Comparison of ENCODE assay signal across 17 cellular contexts in the genomic region with DNA sequence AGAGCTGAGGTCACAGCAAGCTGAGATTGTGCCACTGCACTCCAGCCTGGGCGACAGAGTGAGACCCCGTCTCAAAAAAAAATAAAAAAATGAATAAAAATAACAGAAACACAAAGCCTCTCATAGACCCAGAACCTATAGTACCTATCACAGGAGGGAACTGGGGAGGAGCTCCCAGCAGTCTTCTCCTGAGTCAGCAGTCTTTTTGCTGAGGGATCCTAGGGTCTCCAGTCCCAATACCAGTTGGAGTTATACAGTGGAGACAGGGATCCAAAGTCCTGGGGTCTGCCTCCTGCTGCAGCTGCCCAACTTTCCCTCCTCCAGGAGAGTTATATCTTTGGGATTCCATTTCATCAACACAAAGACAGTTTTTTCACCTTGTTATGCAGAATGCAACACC. TPM values are rescaled to one million over a fixed set of nuclear protein-coding genes. Genes with fewer than 3 reads are reported as not detected.
DNase-seq lines count a peak whose midpoint lies in the region; ATAC-seq, FAIRE-seq and TF ChIP-seq lines count a peak whose summit lies in the region.
"Had no signal": no experiment of that assay in that cellular context is flagged by ENCODE, and none has a peak within 500 bp of the region (broad histone marks: within the 10 kb centered on the region; RNA-seq: fewer than 3 reads in every experiment).

No MANE protein-coding gene starts in this region.

- H3K27ac ChIP-seq in HepG2 (ENCODE audit: extremely low read length, insufficient read depth, low read length) (peak overlapping the region; percentile 87), right lobe of liver (no peak overlapping the region), KMS-11 (peak overlapping the region; percentile 26; the same call in 1 of the 2 replicates), endodermal cell (ENCODE audit: low read depth, low read length) (no peak overlapping the region), testis (peak overlapping the region; percentile 19 to 26), adrenal gland (no peak overlapping the region), sigmoid colon (no peak overlapping the region)
- H3K27ac ChIP-seq: SJCRH30 had no signal

- CTCF ChIA-PET in HepG2 (lab: Yijun Ruan, JAX; ENCODE audit: low intra/inter-chr PET ratio, low total read pairs), result no interaction called here

- H3K4me3 ChIP-seq in HepG2 (replicated peaks in 1 of 3; ENCODE audit: insufficient read depth in 1 of 3, low read depth in 2 of 3, low read length in 3 of 3), result no peak overlapping the region
- H3K4me3 ChIP-seq in right lobe of liver, result no peak overlapping the region
- no peak overlapping the region for H3K4me3 ChIP-seq in KMS-11 (IDR thresholded peaks at IDR 0.05; ENCODE audit: insufficient read depth, low read depth, low read length)
- no peak overlapping the region for H3K4me3 ChIP-seq in endodermal cell (ENCODE audit: low read length)
- no peak overlapping the region for H3K4me3 ChIP-seq in testis
- no peak overlapping the region for H3K4me3 ChIP-seq in adrenal gland
- no peak overlapping the region for H3K4me3 ChIP-seq in sigmoid colon
- H3K4me3 ChIP-seq: SJCRH30 had no signal

- H3K79me2 ChIP-seq in HepG2 (ENCODE audit: insufficient read depth, low read length) (peaks cover 27% of the 10 kb centered on the region), KMS-11 (ENCODE audit: insufficient read depth, low read depth) (peaks cover 56% of the 10 kb centered on the region)

- no peaks in the 10 kb centered on the region; a peak in 1 of 5 replicates for H3K27me3 ChIP-seq in HepG2 (ENCODE audit: control insufficient read depth in 1 of 2, insufficient read depth in 2 of 2, low read length in 2 of 2)
- no peaks in the 10 kb centered on the region for H3K27me3 ChIP-seq in right lobe of liver
- no peaks in the 10 kb centered on the region for H3K27me3 ChIP-seq in KMS-11 (ENCODE audit: insufficient read depth, low read depth)
- H3K27me3 ChIP-seq in endodermal cell (ENCODE audit: control insufficient read depth, insufficient read depth, low read length, poor library complexity, severe bottlenecking), result no peaks in the 10 kb centered on the region
- no peaks in the 10 kb centered on the region for H3K27me3 ChIP-seq in testis
- H3K27me3 ChIP-seq in adrenal gland, result no peaks in the 10 kb centered on the region
- no peaks in the 10 kb centered on the region for H3K27me3 ChIP-seq in sigmoid colon
- H3K27me3 ChIP-seq: SJCRH30 had no signal

- intact Hi-C loops in HepG2 (cut with micrococcal nuclease; ENCODE audit: unreplicated experiment), result no loop called here
- intact Hi-C loops in right lobe of liver (cut with DNase I), result no loop called here
- intact Hi-C loops in testis (cut with DNase I; ENCODE audit: low total_unique reads), result no loop called here
- intact Hi-C loops in adrenal gland (cut with DNase I), result no loop called here
- intact Hi-C loops in sigmoid colon (cut with DNase I), result no loop called here

- no TSS peak for BruUV-seq in HepG2 (replicated peaks; lab: Mats Ljungman, UMichigan)

- in situ Hi-C loops in HepG2 (cut with HindIII; ENCODE audit: extremely low pct_ligation_motif_present, low pct_unique_long_range_greater_than_20kb), result loop anchor here (10.0 kb wide), 1 partner anchor 62 kb away; no protein-coding TSS in a partner anchor

- H3K9me3 Mint-ChIP-seq in endodermal cell, result peaks cover 13% of the 10 kb centered on the region

- H3K36me3 Mint-ChIP-seq in endodermal cell (ENCODE audit: low read depth), result peaks cover 37% of the 10 kb centered on the region

- no peak overlapping the region for H2AFZ ChIP-seq in HepG2 (ENCODE audit: low read length)
- no peak overlapping the region for H2AFZ ChIP-seq in KMS-11 (ENCODE audit: low read depth)

- no peak for TF ChIP-seq RAD21 in HepG2 (CRISPR knock-in tag; IDR thresholded peaks at IDR 0.05)

- H3K36me3 ChIP-seq in HepG2 (replicated peaks in 1 of 2; ENCODE audit: control insufficient read depth in 1 of 2, insufficient read depth in 2 of 2, low read length in 2 of 2) (peaks cover 3 to 23% of the 10 kb centered on the region in 2 experiments; a peak in 4 of 5 replicates), right lobe of liver (peaks cover 0 to 7% (median 3%) of the 10 kb centered on the region in 4 donors), KMS-11 (ENCODE audit: insufficient read depth) (peaks cover 10% of the 10 kb centered on the region; the same call in 1 of the 2 replicates), endodermal cell (ENCODE audit: control insufficient read depth, insufficient read depth, low read length) (peaks cover 33% of the 10 kb centered on the region), testis (ENCODE audit: low read depth, missing control alignments) (no peaks in the 10 kb centered on the region), adrenal gland (replicated peaks in 1 of 2) (peaks cover 0 to 24% of the 10 kb centered on the region in 2 donors), sigmoid colon (peaks cover 4 to 11% (median 8%) of the 10 kb centered on the region in 4 donors)

- H3K9ac ChIP-seq in HepG2 (ENCODE audit: insufficient read depth, low read depth, low read length) (no peak overlapping the region), KMS-11 (no peak overlapping the region), endodermal cell (ENCODE audit: extremely low read depth, low read length, poor library complexity, severe bottlenecking) (no peak overlapping the region)

- TF ChIP-seq POLR2A in HepG2 (IDR thresholded peaks at IDR 0.05; ENCODE audit: insufficient read depth in 1 of 2, low read depth in 2 of 2, low read length in 2 of 2) (no peak), right lobe of liver (IDR thresholded peaks at IDR 0.05) (no peak), testis (IDR thresholded peaks at IDR 0.05) (no peak), adrenal gland (IDR thresholded peaks at IDR 0.05) (no peak), sigmoid colon (IDR thresholded peaks at IDR 0.05) (no peak)

- no peak overlapping the region for H3K4me2 ChIP-seq in HepG2 (ENCODE audit: low read depth, low read length)
- H3K4me2 ChIP-seq in KMS-11, result peak overlapping the region; percentile 18; the same call in 1 of the 2 replicates

- H3K4me1 ChIP-seq in HepG2 (ENCODE audit: insufficient read depth, low read length), result peaks cover 50% of the 10 kb centered on the region
- peaks cover 2 to 23% (median 10%) of the 10 kb centered on the region in 4 donors for H3K4me1 ChIP-seq in right lobe of liver
- H3K4me1 ChIP-seq in KMS-11 (ENCODE audit: low read depth, poor library complexity, severe bottlenecking), result peaks cover 44% of the 10 kb centered on the region
- H3K4me1 ChIP-seq in endodermal cell (ENCODE audit: control insufficient read depth, insufficient read depth, low read length), result no peaks in the 10 kb centered on the region
- H3K4me1 ChIP-seq in testis, result peaks cover 29% of the 10 kb centered on the region
- peaks cover 11 to 25% of the 10 kb centered on the region in 2 donors for H3K4me1 ChIP-seq in adrenal gland (replicated peaks in 1 of 2)
- H3K4me1 ChIP-seq in sigmoid colon, result peaks cover 0 to 25% (median 20%) of the 10 kb centered on the region in 4 donors
- H3K4me1 ChIP-seq: SJCRH30 had no signal

- ATAC-seq in HepG2 (no peak), right lobe of liver (no peak)
- ATAC-seq: HCT116 had no signal

- 94% methylated on average over 2 of the region's 2 CpGs for WGBS in HepG2 (ENCODE audit: low lambda C conversion rate)
- WGBS in right lobe of liver (ENCODE audit: insufficient coverage, low coverage, low lambda C conversion rate, missing lambda C conversion rate), result 94% methylated on average over 2 of the region's 2 CpGs
- 100% methylated on average over 2 of the region's 2 CpGs for WGBS in endodermal cell (ENCODE audit: insufficient coverage in 1 of 2, insufficient read length in 1 of 2), 2 experiments
- 84 to 88% methylated on average over 2 of the region's 2 CpGs for WGBS in testis, 2 donors
- 85 to 95% (median 89%) methylated on average over 2 of the region's 2 CpGs for WGBS in adrenal gland, 4 donors
- WGBS in sigmoid colon, 2 donors, result 98 to 99% methylated on average over 2 of the region's 2 CpGs

- TF ChIP-seq CTCF in HepG2 (CRISPR knock-in tag; IDR thresholded peaks at IDR 0.05) (no peak), right lobe of liver (IDR thresholded peaks at IDR 0.05) (no peak), KMS-11 (conservative IDR thresholded peaks at IDR 0.05; ENCODE audit: low read depth, low read length) (no peak), endodermal cell (conservative IDR thresholded peaks at IDR 0.05) (no peak), testis (IDR thresholded peaks at IDR 0.05) (no peak), adrenal gland (IDR thresholded peaks at IDR 0.05) (no peak), sigmoid colon (IDR thresholded peaks at IDR 0.05) (no peak)

- no peak for TF ChIP-seq EP300 in HepG2 (IDR thresholded peaks at IDR 0.05; ENCODE audit: low read depth in 2 of 2, low read length in 2 of 2)
- TF ChIP-seq EP300 in HepG2 (CRISPR knock-in tag; IDR thresholded peaks at IDR 0.05; ENCODE audit: borderline replicate concordance), result no peak
- TF ChIP-seq EP300 in sigmoid colon (IDR thresholded peaks at IDR 0.05), result no peak

- FAIRE-seq in HepG2 (lab: Jason Lieb, UNC), result no peak
- FAIRE-seq: GM18507 had no signal

- H3K9me3 ChIP-seq in HepG2 (ENCODE audit: low read length) (no peaks in the 10 kb centered on the region), right lobe of liver (no peaks in the 10 kb centered on the region), endodermal cell (ENCODE audit: control insufficient read depth, low read length) (peaks cover 9% of the 10 kb centered on the region), testis (no peaks in the 10 kb centered on the region), adrenal gland (replicated peaks in 1 of 3) (no peaks in the 10 kb centered on the region), sigmoid colon (no peaks in the 10 kb centered on the region)
- H3K9me3 ChIP-seq: SJCRH30 had no signal

- no peaks in the 10 kb centered on the region for H3K27me3 Mint-ChIP-seq in endodermal cell (ENCODE audit: insufficient read depth)

- DNase-seq in HepG2 (ENCODE audit: low spot score), result no peak
- no peak for DNase-seq in right lobe of liver
- DNase-seq in endodermal cell, result no peak
- DNase-seq in testis, result no peak
- no peak for DNase-seq in adrenal gland
- DNase-seq in sigmoid colon, result no peak
- DNase-seq: DMS153, NCI-H1436, NCI-H2081, NCI-H524 treated with DMSO at 0.1 percent for 48 hours, SJCRH30 had no signal

- POLR2A ChIA-PET in HepG2 (lab: Yijun Ruan, JAX), result interaction anchor here (2.8 to 5.2 kb wide), 3 partner anchors 12 to 74 kb away, joined by 7 to 71 read pairs (median 8); partner anchors contain the start of genes ASB16 and ATXN7L3

- no peak overlapping the region for H3K4me3 Mint-ChIP-seq in endodermal cell

- peak overlapping the region; percentile 68 for H3K27ac Mint-ChIP-seq in endodermal cell

- H3K4me1 Mint-ChIP-seq in endodermal cell, result peaks cover 4% of the 10 kb centered on the region

- peaks cover 5% of the 10 kb centered on the region; the same call in 1 of the 2 replicates for H4K20me1 ChIP-seq in HepG2 (ENCODE audit: insufficient read depth, low read length)
- H4K20me1 ChIP-seq in KMS-11 (ENCODE audit: insufficient read depth), result no peaks in the 10 kb centered on the region

RNA-seq across cellular contexts. Expression of gene TMUB2, which starts 3.7 kb away (rescaled TPM):
- total RNA-seq in HepG2 (2016; rRNA removed; fragmentation: Illumina TruSeq; extraction: Trizol), result 18.7 and 26.9 TPM in 2 replicates
- 9.7 and 10.5 TPM in 2 replicates for total RNA-seq in HepG2 (2016; cell fraction: cytosol; rRNA removed; fragmentation: Illumina TruSeq; extraction: Trizol; ENCODE audit: low read depth)
- total RNA-seq in HepG2 (2016; cell fraction: insoluble cytoplasmic fraction; rRNA removed; fragmentation: Illumina TruSeq; extraction: Trizol), result 17.2 and 28.2 TPM in 2 replicates
- 18.3 and 23.2 TPM in 2 replicates for total RNA-seq in HepG2 (2016; cell fraction: membrane; rRNA removed; fragmentation: Illumina TruSeq; extraction: Trizol)
- 23.0 and 27.8 TPM in 2 replicates for total RNA-seq in HepG2 (2016; cell fraction: nucleus; rRNA removed; fragmentation: Illumina TruSeq; extraction: Trizol)
- 50.8 and 55.5 TPM in 2 replicates for polyA plus RNA-seq in HepG2 (2011; rRNA removed)
- polyA plus RNA-seq in HepG2 (2011; cell fraction: cytosol; rRNA removed), result 41.4 and 47.9 TPM in 2 replicates
- 102 and 118 TPM in 2 replicates for polyA plus RNA-seq in HepG2 (2011; cell fraction: nucleus; rRNA removed)
- polyA plus RNA-seq in HepG2 (2012), result 22.8 and 25.7 TPM in 2 replicates
- 8.4 and 10.1 TPM in 2 replicates for polyA plus RNA-seq in HepG2 (2016; cell fraction: cytosol; fragmentation: Illumina TruSeq; extraction: Trizol; ENCODE audit: low read depth)
- polyA plus RNA-seq in HepG2 (2016; cell fraction: insoluble cytoplasmic fraction; fragmentation: Illumina TruSeq; extraction: Trizol; ENCODE audit: low read depth), result 19.7 and 21.2 TPM in 2 replicates
- 18.3 and 18.4 TPM in 2 replicates for polyA plus RNA-seq in HepG2 (2016; cell fraction: membrane; fragmentation: Illumina TruSeq; extraction: Trizol; ENCODE audit: low read depth)
- 62.7 and 64.3 TPM in 2 replicates for polyA plus RNA-seq in HepG2 (2016; cell fraction: nucleus; fragmentation: Illumina TruSeq; extraction: Trizol; ENCODE audit: insufficient read depth, low read depth)
- polyA minus RNA-seq in HepG2 (2011; rRNA and poly(A)+ RNA removed; ENCODE audit: low replicate concordance), result 28.1 and 44.6 TPM in 2 replicates
- 13.8 and 15.3 TPM in 2 replicates for polyA minus RNA-seq in HepG2 (2011; cell fraction: cytosol; rRNA and poly(A)+ RNA removed)
- 21.1 and 21.4 TPM in 2 replicates for polyA minus RNA-seq in HepG2 (2011; cell fraction: nucleus; rRNA and poly(A)+ RNA removed)
- 10 to 100 TPM; 13.8 to 18.0 (median 15.7) TPM for total RNA-seq in right lobe of liver
- total RNA-seq in endodermal cell, result 10 to 100 TPM; 28.8 to 33.1 TPM
- polyA plus RNA-seq in endodermal cell (2013, experiment 1 of 2), result 43.4 TPM
- 38.5 TPM for polyA plus RNA-seq in endodermal cell (2013, experiment 2 of 2)
- 10 to 100 TPM; 60.0 to 63.1 TPM for total RNA-seq in testis
- polyA plus RNA-seq in testis (ENCODE audit: insufficient read depth, low read depth, low replicate concordance), result 76.7 TPM
- 10 to 100 TPM; 21.8 to 48.6 (median 40.3) TPM for total RNA-seq in adrenal gland
- polyA plus RNA-seq in adrenal gland, result 10 to 100 TPM; 22.8 to 89.3 (median 79.1) TPM
- 10 to 100 TPM; 26.9 to 40.3 (median 29.2) TPM for total RNA-seq in sigmoid colon
- 10 to 100 TPM; 19.0 to 41.3 (median 22.2) TPM for polyA plus RNA-seq in sigmoid colon

RNA-seq across cellular contexts. Expression of gene ASB16, which starts 12.5 kb away (rescaled TPM):
- total RNA-seq in HepG2 (2016; rRNA removed; fragmentation: Illumina TruSeq; extraction: Trizol) (0.07 TPM in 1 of 2 replicates, not detected in the other), right lobe of liver (1 to 10 TPM in 1 of 6 experiments, not detected in 5; 1.5 TPM), endodermal cell (under 1 TPM in 1 of 2 donors, not detected in 1; 0.53 TPM), testis (1 to 10 TPM; 2.5 to 5.7 TPM), adrenal gland (under 1 TPM in 6 of 8 donors, not detected in 2; 0.22 to 0.83 (median 0.45) TPM), sigmoid colon (1 to 10 TPM in 3 of 4 donors, under 1 TPM in 1; 0.82 to 4.2 (median 1.6) TPM)
- total RNA-seq in HepG2 (2016; cell fraction: cytosol; rRNA removed; fragmentation: Illumina TruSeq; extraction: Trizol; ENCODE audit: low read depth), result not detected in 2 replicates
- not detected in 2 replicates for total RNA-seq in HepG2 (2016; cell fraction: insoluble cytoplasmic fraction; rRNA removed; fragmentation: Illumina TruSeq; extraction: Trizol)
- total RNA-seq in HepG2 (2016; cell fraction: membrane; rRNA removed; fragmentation: Illumina TruSeq; extraction: Trizol), result not detected in 2 replicates
- total RNA-seq in HepG2 (2016; cell fraction: nucleus; rRNA removed; fragmentation: Illumina TruSeq; extraction: Trizol), result not detected in 2 replicates
- polyA plus RNA-seq in HepG2 (2011; rRNA removed) (0.05 TPM in 1 of 2 replicates, not detected in the other), testis (ENCODE audit: insufficient read depth, low read depth, low replicate concordance) (0.86 TPM), adrenal gland (under 1 TPM; 0.13 to 0.48 (median 0.16) TPM), sigmoid colon (under 1 TPM in 1 of 3 donors, not detected in 2; 0.19 TPM)
- polyA plus RNA-seq in HepG2 (2011; cell fraction: cytosol; rRNA removed), result 0.04 and 0.10 TPM in 2 replicates
- 0.45 and 0.47 TPM in 2 replicates for polyA plus RNA-seq in HepG2 (2011; cell fraction: nucleus; rRNA removed)
- 0.47 and 0.64 TPM in 2 replicates for polyA plus RNA-seq in HepG2 (2012)
- polyA plus RNA-seq in HepG2 (2016; cell fraction: cytosol; fragmentation: Illumina TruSeq; extraction: Trizol; ENCODE audit: low read depth), result not detected in 2 replicates
- polyA plus RNA-seq in HepG2 (2016; cell fraction: insoluble cytoplasmic fraction; fragmentation: Illumina TruSeq; extraction: Trizol; ENCODE audit: low read depth), result not detected in 2 replicates
- polyA plus RNA-seq in HepG2 (2016; cell fraction: membrane; fragmentation: Illumina TruSeq; extraction: Trizol; ENCODE audit: low read depth), result not detected in 2 replicates
- not detected in 2 replicates for polyA plus RNA-seq in HepG2 (2016; cell fraction: nucleus; fragmentation: Illumina TruSeq; extraction: Trizol; ENCODE audit: insufficient read depth, low read depth)
- polyA minus RNA-seq in HepG2 (2011; rRNA and poly(A)+ RNA removed; ENCODE audit: low replicate concordance), result 0.09 and 0.40 TPM in 2 replicates
- polyA minus RNA-seq in HepG2 (2011; cell fraction: cytosol; rRNA and poly(A)+ RNA removed), result not detected in 2 replicates
- polyA minus RNA-seq in HepG2 (2011; cell fraction: nucleus; rRNA and poly(A)+ RNA removed), result not detected in 2 replicates
- not detected for polyA plus RNA-seq in endodermal cell (2013, experiment 1 of 2)
- polyA plus RNA-seq in endodermal cell (2013, experiment 2 of 2), result 0.33 TPM
- total RNA-seq: LHCN-M2, RPMI7951, SJCRH30 had no signal
- polyA plus RNA-seq: BJ had no signal

RNA-seq across cellular contexts. Expression of gene ATXN7L3, which starts 16.7 kb away (rescaled TPM):
- total RNA-seq in HepG2 (2016; rRNA removed; fragmentation: Illumina TruSeq; extraction: Trizol), result 45.7 and 59.1 TPM in 2 replicates
- total RNA-seq in HepG2 (2016; cell fraction: cytosol; rRNA removed; fragmentation: Illumina TruSeq; extraction: Trizol; ENCODE audit: low read depth), result 12.2 and 14.1 TPM in 2 replicates
- total RNA-seq in HepG2 (2016; cell fraction: insoluble cytoplasmic fraction; rRNA removed; fragmentation: Illumina TruSeq; extraction: Trizol), result 42.7 and 60.0 TPM in 2 replicates
- total RNA-seq in HepG2 (2016; cell fraction: membrane; rRNA removed; fragmentation: Illumina TruSeq; extraction: Trizol), result 45.9 and 46.8 TPM in 2 replicates
- 42.7 and 44.6 TPM in 2 replicates for total RNA-seq in HepG2 (2016; cell fraction: nucleus; rRNA removed; fragmentation: Illumina TruSeq; extraction: Trizol)
- 44.5 and 49.3 TPM in 2 replicates for polyA plus RNA-seq in HepG2 (2011; rRNA removed)
- 39.5 and 41.0 TPM in 2 replicates for polyA plus RNA-seq in HepG2 (2011; cell fraction: cytosol; rRNA removed)
- 121 and 131 TPM in 2 replicates for polyA plus RNA-seq in HepG2 (2011; cell fraction: nucleus; rRNA removed)
- polyA plus RNA-seq in HepG2 (2012), result 37.8 and 38.4 TPM in 2 replicates
- polyA plus RNA-seq in HepG2 (2016; cell fraction: cytosol; fragmentation: Illumina TruSeq; extraction: Trizol; ENCODE audit: low read depth), result 7.6 and 9.2 TPM in 2 replicates
- 50.4 and 54.3 TPM in 2 replicates for polyA plus RNA-seq in HepG2 (2016; cell fraction: insoluble cytoplasmic fraction; fragmentation: Illumina TruSeq; extraction: Trizol; ENCODE audit: low read depth)
- polyA plus RNA-seq in HepG2 (2016; cell fraction: membrane; fragmentation: Illumina TruSeq; extraction: Trizol; ENCODE audit: low read depth), result 32.8 and 36.7 TPM in 2 replicates
- 81.5 and 96.7 TPM in 2 replicates for polyA plus RNA-seq in HepG2 (2016; cell fraction: nucleus; fragmentation: Illumina TruSeq; extraction: Trizol; ENCODE audit: insufficient read depth, low read depth)
- 65.3 and 85.1 TPM in 2 replicates for polyA minus RNA-seq in HepG2 (2011; rRNA and poly(A)+ RNA removed; ENCODE audit: low replicate concordance)
- 25.4 and 26.4 TPM in 2 replicates for polyA minus RNA-seq in HepG2 (2011; cell fraction: cytosol; rRNA and poly(A)+ RNA removed)
- 47.9 and 72.6 TPM in 2 replicates for polyA minus RNA-seq in HepG2 (2011; cell fraction: nucleus; rRNA and poly(A)+ RNA removed)
- 10 to 100 TPM; 20.3 to 26.8 (median 22.1) TPM for total RNA-seq in right lobe of liver
- total RNA-seq in endodermal cell, result 100 to 1,000 TPM; 118 to 144 TPM
- polyA plus RNA-seq in endodermal cell (2013, experiment 1 of 2), result 72.4 TPM
- polyA plus RNA-seq in endodermal cell (2013, experiment 2 of 2), result 72.5 TPM
- 100 to 1,000 TPM; 100 to 101 TPM for total RNA-seq in testis
- 76.5 TPM for polyA plus RNA-seq in testis (ENCODE audit: insufficient read depth, low read depth, low replicate concordance)
- 10 to 100 TPM; 21.3 to 61.4 (median 49.7) TPM for total RNA-seq in adrenal gland
- polyA plus RNA-seq in adrenal gland, result 10 to 100 TPM; 19.6 to 81.4 (median 47.1) TPM
- total RNA-seq in sigmoid colon, result 10 to 100 TPM; 26.4 to 37.4 (median 35.0) TPM
- 10 to 100 TPM; 36.0 to 59.8 (median 43.0) TPM for polyA plus RNA-seq in sigmoid colon

RNA-seq across cellular contexts. Expression of gene UBTF, which starts 36.5 kb away (rescaled TPM):
- total RNA-seq in HepG2 (2016; rRNA removed; fragmentation: Illumina TruSeq; extraction: Trizol) (52.1 and 60.9 TPM in 2 replicates), right lobe of liver (10 to 100 TPM; 22.3 to 35.9 (median 32.0) TPM), endodermal cell (10 to 100 TPM; 62.0 to 89.9 TPM), testis (10 to 100 TPM; 69.6 to 78.7 TPM), adrenal gland (10 to 100 TPM; 51.7 to 92.6 (median 66.6) TPM), sigmoid colon (10 to 100 TPM; 43.4 to 58.4 (median 52.5) TPM)
- total RNA-seq in HepG2 (2016; cell fraction: cytosol; rRNA removed; fragmentation: Illumina TruSeq; extraction: Trizol; ENCODE audit: low read depth), result 13.2 and 14.5 TPM in 2 replicates
- total RNA-seq in HepG2 (2016; cell fraction: insoluble cytoplasmic fraction; rRNA removed; fragmentation: Illumina TruSeq; extraction: Trizol), result 46.2 and 61.5 TPM in 2 replicates
- 33.7 and 33.9 TPM in 2 replicates for total RNA-seq in HepG2 (2016; cell fraction: membrane; rRNA removed; fragmentation: Illumina TruSeq; extraction: Trizol)
- 43.5 and 47.5 TPM in 2 replicates for total RNA-seq in HepG2 (2016; cell fraction: nucleus; rRNA removed; fragmentation: Illumina TruSeq; extraction: Trizol)
- polyA plus RNA-seq in HepG2 (2011; rRNA removed) (15.2 and 16.1 TPM in 2 replicates), testis (ENCODE audit: insufficient read depth, low read depth, low replicate concordance) (54.2 TPM), adrenal gland (10 to 100 TPM; 37.1 to 80.6 (median 51.3) TPM), sigmoid colon (10 to 100 TPM; 26.8 to 55.0 (median 28.2) TPM)
- polyA plus RNA-seq in HepG2 (2011; cell fraction: cytosol; rRNA removed), result 9.1 and 10.0 TPM in 2 replicates
- 35.4 and 41.3 TPM in 2 replicates for polyA plus RNA-seq in HepG2 (2011; cell fraction: nucleus; rRNA removed)
- 27.8 and 33.4 TPM in 2 replicates for polyA plus RNA-seq in HepG2 (2012)
- 8.6 and 8.7 TPM in 2 replicates for polyA plus RNA-seq in HepG2 (2016; cell fraction: cytosol; fragmentation: Illumina TruSeq; extraction: Trizol; ENCODE audit: low read depth)
- polyA plus RNA-seq in HepG2 (2016; cell fraction: insoluble cytoplasmic fraction; fragmentation: Illumina TruSeq; extraction: Trizol; ENCODE audit: low read depth), result 57.4 and 68.3 TPM in 2 replicates
- 21.7 and 23.2 TPM in 2 replicates for polyA plus RNA-seq in HepG2 (2016; cell fraction: membrane; fragmentation: Illumina TruSeq; extraction: Trizol; ENCODE audit: low read depth)
- 93.7 and 94.2 TPM in 2 replicates for polyA plus RNA-seq in HepG2 (2016; cell fraction: nucleus; fragmentation: Illumina TruSeq; extraction: Trizol; ENCODE audit: insufficient read depth, low read depth)
- polyA minus RNA-seq in HepG2 (2011; rRNA and poly(A)+ RNA removed; ENCODE audit: low replicate concordance), result 11.5 and 30.7 TPM in 2 replicates
- 8.2 and 9.9 TPM in 2 replicates for polyA minus RNA-seq in HepG2 (2011; cell fraction: cytosol; rRNA and poly(A)+ RNA removed)
- 29.7 and 33.2 TPM in 2 replicates for polyA minus RNA-seq in HepG2 (2011; cell fraction: nucleus; rRNA and poly(A)+ RNA removed)
- 51.0 TPM for polyA plus RNA-seq in endodermal cell (2013, experiment 1 of 2)
- 48.4 TPM for polyA plus RNA-seq in endodermal cell (2013, experiment 2 of 2)

RNA-seq across cellular contexts. Expression of gene HROB, which starts 41.3 kb away (rescaled TPM):
- total RNA-seq in HepG2 (2016; rRNA removed; fragmentation: Illumina TruSeq; extraction: Trizol) (6.7 and 7.1 TPM in 2 replicates), right lobe of liver (1 to 10 TPM in 1 of 6 experiments, under 1 TPM in 5; 0.20 to 1.1 (median 0.40) TPM), endodermal cell (10 to 100 TPM; 20.9 to 23.4 TPM), testis (10 to 100 TPM; 20.0 to 20.2 TPM), adrenal gland (1 to 10 TPM in 2 of 8 donors, under 1 TPM in 5, not detected in 1; 0.49 to 2.6 (median 0.83) TPM), sigmoid colon (1 to 10 TPM in 1 of 4 donors, under 1 TPM in 3; 0.36 to 3.3 (median 0.52) TPM)
- 5.6 and 7.4 TPM in 2 replicates for total RNA-seq in HepG2 (2016; cell fraction: cytosol; rRNA removed; fragmentation: Illumina TruSeq; extraction: Trizol; ENCODE audit: low read depth)
- 5.5 and 5.6 TPM in 2 replicates for total RNA-seq in HepG2 (2016; cell fraction: insoluble cytoplasmic fraction; rRNA removed; fragmentation: Illumina TruSeq; extraction: Trizol)
- 5.5 and 5.6 TPM in 2 replicates for total RNA-seq in HepG2 (2016; cell fraction: membrane; rRNA removed; fragmentation: Illumina TruSeq; extraction: Trizol)
- total RNA-seq in HepG2 (2016; cell fraction: nucleus; rRNA removed; fragmentation: Illumina TruSeq; extraction: Trizol), result 5.1 and 5.5 TPM in 2 replicates
- polyA plus RNA-seq in HepG2 (2011; rRNA removed) (5.0 and 6.1 TPM in 2 replicates), testis (ENCODE audit: insufficient read depth, low read depth, low replicate concordance) (22.7 TPM), adrenal gland (1 to 10 TPM in 2 of 3 donors, under 1 TPM in 1; 0.42 to 2.6 (median 1.5) TPM), sigmoid colon (1 to 10 TPM in 1 of 3 donors, under 1 TPM in 1, not detected in 1; 0.69 to 3.1 TPM)
- 3.3 and 4.0 TPM in 2 replicates for polyA plus RNA-seq in HepG2 (2011; cell fraction: cytosol; rRNA removed)
- 7.3 and 8.7 TPM in 2 replicates for polyA plus RNA-seq in HepG2 (2011; cell fraction: nucleus; rRNA removed)
- polyA plus RNA-seq in HepG2 (2012), result 2.5 and 4.8 TPM in 2 replicates
- 1.4 and 1.5 TPM in 2 replicates for polyA plus RNA-seq in HepG2 (2016; cell fraction: cytosol; fragmentation: Illumina TruSeq; extraction: Trizol; ENCODE audit: low read depth)
- 6.2 and 7.5 TPM in 2 replicates for polyA plus RNA-seq in HepG2 (2016; cell fraction: insoluble cytoplasmic fraction; fragmentation: Illumina TruSeq; extraction: Trizol; ENCODE audit: low read depth)
- 2.2 and 3.0 TPM in 2 replicates for polyA plus RNA-seq in HepG2 (2016; cell fraction: membrane; fragmentation: Illumina TruSeq; extraction: Trizol; ENCODE audit: low read depth)
- 14.2 and 16.9 TPM in 2 replicates for polyA plus RNA-seq in HepG2 (2016; cell fraction: nucleus; fragmentation: Illumina TruSeq; extraction: Trizol; ENCODE audit: insufficient read depth, low read depth)
- polyA minus RNA-seq in HepG2 (2011; rRNA and poly(A)+ RNA removed; ENCODE audit: low replicate concordance), result 11.6 and 25.6 TPM in 2 replicates
- 2.7 and 4.6 TPM in 2 replicates for polyA minus RNA-seq in HepG2 (2011; cell fraction: cytosol; rRNA and poly(A)+ RNA removed)
- 3.9 and 4.5 TPM in 2 replicates for polyA minus RNA-seq in HepG2 (2011; cell fraction: nucleus; rRNA and poly(A)+ RNA removed)
- polyA plus RNA-seq in endodermal cell (2013, experiment 1 of 2), result 10.5 TPM
- 12.0 TPM for polyA plus RNA-seq in endodermal cell (2013, experiment 2 of 2)

Comparison
In these comparisons a context has a peak if more than half of its experiments do, and no peak if none do; other contexts are left out.
1. H3K27ac ChIP-seq: peak in HepG2 (single experiment), KMS-11 (single experiment) and testis (2 of 2); none in right lobe of liver (0 of 3), endodermal cell (single experiment), adrenal gland (0 of 5) and sigmoid colon (0 of 4).